2 cellular contexts compared by ENCODE assay signal in the genomic region with DNA sequence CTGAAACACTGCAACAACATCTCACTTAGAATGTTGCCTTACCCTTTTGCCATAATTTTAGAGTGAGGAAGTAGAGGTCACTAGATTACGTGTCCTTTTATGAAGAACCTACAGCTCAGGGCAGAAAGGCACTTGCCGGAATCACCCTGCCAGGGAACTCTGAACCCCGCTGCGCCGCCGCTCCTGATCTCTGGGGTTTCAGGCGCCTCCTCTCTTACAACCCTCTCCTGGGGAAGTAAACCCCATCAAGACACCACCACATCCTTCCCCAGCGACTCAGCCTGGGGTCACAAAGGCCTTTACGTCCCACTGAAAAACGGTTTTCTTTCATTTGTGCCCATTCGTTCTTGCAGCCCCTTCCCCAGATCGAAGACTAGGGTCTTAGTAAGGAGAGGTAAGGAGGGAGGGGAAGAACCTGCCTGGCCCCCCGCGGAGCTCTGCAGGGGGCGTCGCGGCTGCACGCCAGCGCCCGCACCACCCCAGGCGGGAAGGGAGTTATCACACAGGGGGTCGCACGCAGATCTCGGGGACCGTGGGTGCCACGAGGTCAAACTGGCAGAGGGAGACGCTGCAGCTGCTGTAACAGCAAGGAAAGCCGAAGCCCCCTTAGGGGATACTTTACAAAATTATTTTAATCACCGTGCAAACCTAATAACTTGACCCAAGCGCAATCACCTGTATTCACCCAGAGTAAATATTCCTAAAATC.
TF ChIP-seq lines count a peak whose summit lies in the region.

No MANE protein-coding gene starts in this region.

TF ChIP-seq in A549, 52 proteins besides CTCF, POLR2A, EP300 and RAD21 (continued from another document):
- TF ChIP-seq, protein P1, sequence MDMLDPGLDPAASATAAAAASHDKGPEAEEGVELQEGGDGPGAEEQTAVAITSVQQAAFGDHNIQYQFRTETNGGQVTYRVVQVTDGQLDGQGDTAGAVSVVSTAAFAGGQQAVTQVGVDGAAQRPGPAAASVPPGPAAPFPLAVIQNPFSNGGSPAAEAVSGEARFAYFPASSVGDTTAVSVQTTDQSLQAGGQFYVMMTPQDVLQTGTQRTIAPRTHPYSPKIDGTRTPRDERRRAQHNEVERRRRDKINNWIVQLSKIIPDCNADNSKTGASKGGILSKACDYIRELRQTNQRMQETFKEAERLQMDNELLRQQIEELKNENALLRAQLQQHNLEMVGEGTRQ (IDR thresholded peaks at IDR 0.05), result no peak
- TF ChIP-seq, protein P2, sequence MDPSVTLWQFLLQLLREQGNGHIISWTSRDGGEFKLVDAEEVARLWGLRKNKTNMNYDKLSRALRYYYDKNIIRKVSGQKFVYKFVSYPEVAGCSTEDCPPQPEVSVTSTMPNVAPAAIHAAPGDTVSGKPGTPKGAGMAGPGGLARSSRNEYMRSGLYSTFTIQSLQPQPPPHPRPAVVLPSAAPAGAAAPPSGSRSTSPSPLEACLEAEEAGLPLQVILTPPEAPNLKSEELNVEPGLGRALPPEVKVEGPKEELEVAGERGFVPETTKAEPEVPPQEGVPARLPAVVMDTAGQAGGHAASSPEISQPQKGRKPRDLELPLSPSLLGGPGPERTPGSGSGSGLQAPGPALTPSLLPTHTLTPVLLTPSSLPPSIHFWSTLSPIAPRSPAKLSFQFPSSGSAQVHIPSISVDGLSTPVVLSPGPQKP (IDR thresholded peaks at IDR 0.05; ENCODE audit: low read depth, low read length), result no peak

TF ChIP-seq in IMR-90, 13 proteins besides CTCF, POLR2A, EP300 and RAD21 (continued from another document):
- TF ChIP-seq CHD1 (IDR thresholded peaks at IDR 0.05; ENCODE audit: low read depth, low read length) (no peak), FOS (IDR thresholded peaks at IDR 0.05; ENCODE audit: low read depth, low read length) (no peak), RCOR1 (IDR thresholded peaks at IDR 0.05; ENCODE audit: insufficient replicate concordance, low read length) (no peak)
